Comparison of ENCODE assay signal across 23 cellular contexts in the genomic region with DNA sequence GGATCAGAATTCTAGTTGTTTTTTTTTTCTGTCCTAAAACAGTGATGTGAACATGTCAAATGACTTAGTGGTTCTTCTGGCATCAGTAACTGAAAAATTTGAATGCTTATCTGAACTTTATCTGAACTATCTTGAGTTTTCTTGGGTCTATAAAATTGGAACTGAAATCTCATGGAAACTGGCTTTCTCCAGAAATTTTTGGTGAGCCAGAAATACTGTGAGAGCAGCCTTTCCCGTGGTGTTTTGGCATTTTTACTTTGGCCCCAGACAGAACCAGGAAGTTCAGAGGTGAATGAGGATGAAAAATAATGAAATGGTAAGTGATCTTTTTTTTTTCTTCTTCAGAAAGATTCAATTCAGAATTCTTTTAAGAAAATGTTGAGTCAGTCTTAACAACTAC.
"Had no signal": no experiment of that assay in that cellular context is flagged by ENCODE, and none has a peak within 500 bp of the region (broad histone marks: within the 10 kb centered on the region; RNA-seq: fewer than 3 reads in every experiment).

No MANE protein-coding gene starts in this region.

- H3K4me3 ChIP-seq: colonic mucosa, esophagus muscularis mucosa, gastrocnemius medialis, heart right ventricle, left lung, lower lobe of right lung had no signal

- H3K36me3 ChIP-seq: colonic mucosa, esophagus muscularis mucosa, gastrocnemius medialis, heart right ventricle, left lung, lower lobe of right lung had no signal

- H3K27ac ChIP-seq: colonic mucosa, esophagus muscularis mucosa, gastrocnemius medialis, heart right ventricle, left lung, lower lobe of right lung had no signal

- FAIRE-seq: endometrium, islet of Langerhans, keratinocyte had no signal

- H3K9me3 ChIP-seq: colonic mucosa, esophagus muscularis mucosa, gastrocnemius medialis, heart right ventricle, left lung, lower lobe of right lung had no signal

- ATAC-seq: effector memory CD8-positive, alpha-beta T cell; gastrocnemius medialis; heart right ventricle; left cardiac atrium; left lung; left ventricle myocardium superior; lower lobe of right lung; naive thymus-derived CD4-positive, alpha-beta T cell had no signal

- H3K4me1 ChIP-seq: colonic mucosa, esophagus muscularis mucosa, gastrocnemius medialis, heart right ventricle, left lung, lower lobe of right lung had no signal

- DNase-seq: colonic mucosa; cortex of kidney; effector CD8-positive, alpha-beta T cell; effector memory CD8-positive, alpha-beta T cell; endodermal cell; foreskin fibroblast; foreskin melanocyte; gastrocnemius medialis; glutamatergic neuron; head of caudate nucleus; heart right ventricle; hippocampal formation; left cardiac atrium; left lung; left ventricle myocardium superior; lower lobe of right lung; mesendoderm; midbrain; naive thymus-derived CD4-positive, alpha-beta T cell had no signal

- H3K27me3 ChIP-seq: colonic mucosa, esophagus muscularis mucosa, gastrocnemius medialis, left lung had no signal
